ENCODE assay signal across 8 cellular contexts in the genomic region with DNA sequence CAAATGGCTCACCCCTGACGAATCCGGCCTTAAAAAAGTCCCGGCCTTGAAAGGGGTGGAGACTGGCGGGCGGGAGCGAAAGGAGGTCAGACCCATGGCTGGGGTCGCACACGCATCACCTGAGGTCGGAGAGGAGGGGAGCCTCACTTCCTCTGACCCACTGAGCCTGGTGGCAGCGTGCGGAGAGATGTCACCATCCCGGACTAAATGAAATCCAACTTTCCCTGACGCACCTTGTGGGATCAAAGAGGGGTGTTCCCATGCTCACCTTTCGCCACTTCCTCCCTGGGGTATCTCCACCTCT. TPM values are rescaled to one million over a fixed set of nuclear protein-coding genes. Genes with fewer than 3 reads are reported as not detected.
DNase-seq lines count a peak whose midpoint lies in the region; ATAC-seq and TF ChIP-seq lines count a peak whose summit lies in the region.

No MANE protein-coding gene starts in this region.

- H3K9me3 ChIP-seq in Peyer's patch (no peaks in the 10 kb centered on the region), endocrine pancreas (ENCODE audit: control insufficient read depth, low read length) (no peaks in the 10 kb centered on the region)

- peak overlapping the region; percentile 69 for H3K9ac ChIP-seq in endocrine pancreas (ENCODE audit: control insufficient read depth, insufficient read depth, low read length)

- ATAC-seq in omental fat pad (ENCODE audit: low FRiP score) (peak; percentile 80), GM21390 (IDR thresholded peaks at IDR 0.05; ENCODE audit: unreplicated experiment) (no peak), HG03159 (IDR thresholded peaks at IDR 0.05; ENCODE audit: unreplicated experiment) (no peak)

- no peak for TF ChIP-seq CTCF in GM06990 (IDR thresholded peaks at IDR 0.05; ENCODE audit: insufficient read depth, low read length, poor library complexity, severe bottlenecking)
- TF ChIP-seq CTCF in Peyer's patch (IDR thresholded peaks at IDR 0.05): no peak
- TF ChIP-seq CTCF in omental fat pad (IDR thresholded peaks at IDR 0.05): no peak

- H3K27me3 ChIP-seq in GM06990 (replicated peaks; ENCODE audit: control insufficient read depth, insufficient read depth, low read length): no peaks in the 10 kb centered on the region; the same call in 1 of the 2 replicates
- no peaks in the 10 kb centered on the region for H3K27me3 ChIP-seq in Peyer's patch
- no peaks in the 10 kb centered on the region for H3K27me3 ChIP-seq in endocrine pancreas (ENCODE audit: control insufficient read depth, insufficient read depth, low read length)

- H3K4me3 ChIP-seq in GM06990 (replicated peaks; ENCODE audit: low read depth, low read length): peak overlapping the region; percentile 55
- H3K4me3 ChIP-seq in Peyer's patch: peak overlapping the region; percentile 76 to 98 (median 84)
- peak overlapping the region; percentile 6 for H3K4me3 ChIP-seq in endocrine pancreas (ENCODE audit: control insufficient read depth, insufficient read depth, low read length)

- H3K4me1 ChIP-seq in Peyer's patch (peaks cover 0 to 29% (median 4%) of the 10 kb centered on the region in 4 donors), endocrine pancreas (ENCODE audit: control insufficient read depth, insufficient read depth, low read length) (no peaks in the 10 kb centered on the region)

- H3K27ac ChIP-seq in Peyer's patch: peak overlapping the region; percentile 70 to 88 (median 82)

- TF ChIP-seq POLR2A in Peyer's patch (IDR thresholded peaks at IDR 0.05): no peak

- H3K36me3 ChIP-seq in GM06990 (ENCODE audit: control insufficient read depth, insufficient read depth, low read length) (no peaks in the 10 kb centered on the region), Peyer's patch (no peaks in the 10 kb centered on the region), endocrine pancreas (ENCODE audit: control insufficient read depth, insufficient read depth, low read length) (no peaks in the 10 kb centered on the region)

- no peak for DNase-seq in GM06990 (ENCODE audit: extremely low read depth, insufficient read length)
- peak in 1 of 3 donors; percentile 23 for DNase-seq in Peyer's patch
- DNase-seq in omental fat pad (ENCODE audit: low spot score): no peak
- no peak for DNase-seq in NCI-H2029 treated with DMSO at 0.1 percent for 48 hours (lab: John Stamatoyannopoulos, UW)
- DNase-seq in NCI-H446 treated with DMSO at 0.1 percent for 48 hours (lab: John Stamatoyannopoulos, UW): no peak

RNA-seq across cellular contexts. Expression of a gene that starts 0.7 kb away (rescaled TPM):
- total RNA-seq in Peyer's patch: 10 to 100 TPM in 1 of 4 donors, 1 to 10 TPM in 3; 4.0 to 21.5 (median 6.8) TPM
- total RNA-seq in omental fat pad: 10 to 100 TPM; 15.3 to 33.1 (median 25.1) TPM

RNA-seq across cellular contexts. Expression of a gene that starts 36.2 kb away (rescaled TPM):
- total RNA-seq in Peyer's patch: not detected
- under 1 TPM; 0.19 to 0.74 (median 0.50) TPM for total RNA-seq in omental fat pad

RNA-seq across cellular contexts. Expression of a gene that starts 38.4 kb away (rescaled TPM):
- total RNA-seq in Peyer's patch: 10 to 100 TPM in 3 of 4 donors, 1 to 10 TPM in 1; 8.3 to 96.6 (median 22.0) TPM
- 10 to 100 TPM; 14.4 to 26.9 (median 20.0) TPM for total RNA-seq in omental fat pad

Comparison
In these comparisons a context has a peak if more than half of its experiments do, and no peak if none do; other contexts are left out.
1. H3K4me3 ChIP-seq: peak in every context shown above with its lines; median percentile 84 in Peyer's patch; 55 in GM06990; 6 in endocrine pancreas.